1 cellular context compared by ENCODE assay signal in genomic region chr3:126995926-126996512, GRCh38.
TF ChIP-seq lines count a peak whose summit lies in the region.

No MANE protein-coding gene starts in this region.

TF ChIP-seq in HepG2, 621 proteins besides CTCF, POLR2A, EP300 and RAD21 (continued from another document):
- TF ChIP-seq MLX (CRISPR knock-in tag; IDR thresholded peaks at IDR 0.05) (no peak), U2AF1 (optimal IDR thresholded peaks at IDR 0.05; ENCODE audit: low read depth, low read length) (no peak), GMEB2 (CRISPR knock-in tag; IDR thresholded peaks at IDR 0.05; ENCODE audit: low read depth) (no peak), HNF4G (IDR thresholded peaks at IDR 0.05; ENCODE audit: borderline replicate concordance, low read depth, low read length) (no peak), HNF4G (CRISPR knock-in tag; IDR thresholded peaks at IDR 0.05; ENCODE audit: borderline replicate concordance, low read depth) (no peak), FOXC1 (CRISPR knock-in tag; IDR thresholded peaks at IDR 0.05; ENCODE audit: borderline replicate concordance) (no peak), THAP8 (CRISPR knock-in tag; IDR thresholded peaks at IDR 0.05; ENCODE audit: borderline replicate concordance) (no peak), BRD4 (CRISPR knock-in tag; IDR thresholded peaks at IDR 0.05) (no peak), KAT8 (CRISPR knock-in tag; IDR thresholded peaks at IDR 0.05) (no peak), ZSCAN5A (CRISPR knock-in tag; IDR thresholded peaks at IDR 0.05; ENCODE audit: borderline replicate concordance) (no peak), KLF9 (CRISPR knock-in tag; IDR thresholded peaks at IDR 0.05; ENCODE audit: low read depth) (no peak), ZNF569 (CRISPR knock-in tag; IDR thresholded peaks at IDR 0.05; ENCODE audit: borderline replicate concordance) (no peak), CREM (IDR thresholded peaks at IDR 0.05) (no peak), CREM (CRISPR knock-in tag; IDR thresholded peaks at IDR 0.05) (no peak), JDP2 (CRISPR knock-in tag; IDR thresholded peaks at IDR 0.05; ENCODE audit: borderline replicate concordance) (no peak)
- TF ChIP-seq, protein P1, sequence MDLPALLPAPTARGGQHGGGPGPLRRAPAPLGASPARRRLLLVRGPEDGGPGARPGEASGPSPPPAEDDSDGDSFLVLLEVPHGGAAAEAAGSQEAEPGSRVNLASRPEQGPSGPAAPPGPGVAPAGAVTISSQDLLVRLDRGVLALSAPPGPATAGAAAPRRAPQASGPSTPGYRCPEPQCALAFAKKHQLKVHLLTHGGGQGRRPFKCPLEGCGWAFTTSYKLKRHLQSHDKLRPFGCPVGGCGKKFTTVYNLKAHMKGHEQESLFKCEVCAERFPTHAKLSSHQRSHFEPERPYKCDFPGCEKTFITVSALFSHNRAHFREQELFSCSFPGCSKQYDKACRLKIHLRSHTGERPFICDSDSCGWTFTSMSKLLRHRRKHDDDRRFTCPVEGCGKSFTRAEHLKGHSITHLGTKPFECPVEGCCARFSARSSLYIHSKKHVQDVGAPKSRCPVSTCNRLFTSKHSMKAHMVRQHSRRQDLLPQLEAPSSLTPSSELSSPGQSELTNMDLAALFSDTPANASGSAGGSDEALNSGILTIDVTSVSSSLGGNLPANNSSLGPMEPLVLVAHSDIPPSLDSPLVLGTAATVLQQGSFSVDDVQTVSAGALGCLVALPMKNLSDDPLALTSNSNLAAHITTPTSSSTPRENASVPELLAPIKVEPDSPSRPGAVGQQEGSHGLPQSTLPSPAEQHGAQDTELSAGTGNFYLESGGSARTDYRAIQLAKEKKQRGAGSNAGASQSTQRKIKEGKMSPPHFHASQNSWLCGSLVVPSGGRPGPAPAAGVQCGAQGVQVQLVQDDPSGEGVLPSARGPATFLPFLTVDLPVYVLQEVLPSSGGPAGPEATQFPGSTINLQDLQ (CRISPR knock-in tag; IDR thresholded peaks at IDR 0.05), result no peak
- TF ChIP-seq, protein P2, sequence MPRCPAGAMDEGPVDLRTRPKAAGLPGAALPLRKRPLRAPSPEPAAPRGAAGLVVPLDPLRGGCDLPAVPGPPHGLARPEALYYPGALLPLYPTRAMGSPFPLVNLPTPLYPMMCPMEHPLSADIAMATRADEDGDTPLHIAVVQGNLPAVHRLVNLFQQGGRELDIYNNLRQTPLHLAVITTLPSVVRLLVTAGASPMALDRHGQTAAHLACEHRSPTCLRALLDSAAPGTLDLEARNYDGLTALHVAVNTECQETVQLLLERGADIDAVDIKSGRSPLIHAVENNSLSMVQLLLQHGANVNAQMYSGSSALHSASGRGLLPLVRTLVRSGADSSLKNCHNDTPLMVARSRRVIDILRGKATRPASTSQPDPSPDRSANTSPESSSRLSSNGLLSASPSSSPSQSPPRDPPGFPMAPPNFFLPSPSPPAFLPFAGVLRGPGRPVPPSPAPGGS (CRISPR knock-in tag; IDR thresholded peaks at IDR 0.05), result no peak
